ENCODE assay signal across 8 cellular contexts in the genomic region with DNA sequence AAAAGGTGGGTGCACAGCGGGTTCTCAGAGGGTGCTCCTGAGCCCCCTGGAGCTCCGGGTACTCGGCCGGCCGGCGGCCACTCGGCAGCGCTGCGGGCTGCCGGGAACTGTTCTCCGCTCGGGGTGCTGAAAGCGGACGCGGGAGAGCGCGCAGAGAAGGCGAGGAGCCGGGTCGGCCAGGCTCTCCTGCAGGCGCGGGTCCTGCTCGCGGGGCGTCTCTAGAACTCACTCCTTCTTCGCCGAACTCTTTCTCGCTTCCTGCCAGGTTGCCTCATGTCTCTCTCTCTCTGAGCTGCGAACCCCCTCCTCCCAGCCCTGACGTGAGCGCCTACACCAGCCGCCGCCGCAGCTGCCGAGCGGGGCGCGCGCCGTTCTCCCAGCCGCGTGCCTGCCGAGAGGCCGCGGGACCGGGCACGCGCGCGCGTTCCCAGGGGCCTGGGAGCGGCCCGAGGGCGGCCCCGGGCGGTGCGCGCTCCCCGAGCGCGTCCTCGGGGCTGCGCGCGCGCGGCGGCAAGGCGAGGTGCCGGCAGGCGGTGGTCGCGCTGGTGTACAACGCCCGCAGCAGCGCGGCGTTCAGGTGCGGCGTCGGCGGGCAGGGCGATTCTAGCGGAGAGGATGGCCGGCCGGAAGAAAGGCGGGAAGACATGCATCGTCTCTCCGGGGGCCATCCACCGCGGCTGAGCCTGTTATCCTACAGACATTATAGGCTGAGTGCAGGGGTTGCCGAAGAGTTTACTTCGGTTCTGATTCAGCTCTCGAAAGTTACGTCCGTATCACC. TPM values are rescaled to one million over a fixed set of nuclear protein-coding genes. Genes with fewer than 3 reads are reported as not detected.
DNase-seq lines count a peak whose midpoint lies in the region; ATAC-seq, FAIRE-seq and TF ChIP-seq lines count a peak whose summit lies in the region.

A gene with protein sequence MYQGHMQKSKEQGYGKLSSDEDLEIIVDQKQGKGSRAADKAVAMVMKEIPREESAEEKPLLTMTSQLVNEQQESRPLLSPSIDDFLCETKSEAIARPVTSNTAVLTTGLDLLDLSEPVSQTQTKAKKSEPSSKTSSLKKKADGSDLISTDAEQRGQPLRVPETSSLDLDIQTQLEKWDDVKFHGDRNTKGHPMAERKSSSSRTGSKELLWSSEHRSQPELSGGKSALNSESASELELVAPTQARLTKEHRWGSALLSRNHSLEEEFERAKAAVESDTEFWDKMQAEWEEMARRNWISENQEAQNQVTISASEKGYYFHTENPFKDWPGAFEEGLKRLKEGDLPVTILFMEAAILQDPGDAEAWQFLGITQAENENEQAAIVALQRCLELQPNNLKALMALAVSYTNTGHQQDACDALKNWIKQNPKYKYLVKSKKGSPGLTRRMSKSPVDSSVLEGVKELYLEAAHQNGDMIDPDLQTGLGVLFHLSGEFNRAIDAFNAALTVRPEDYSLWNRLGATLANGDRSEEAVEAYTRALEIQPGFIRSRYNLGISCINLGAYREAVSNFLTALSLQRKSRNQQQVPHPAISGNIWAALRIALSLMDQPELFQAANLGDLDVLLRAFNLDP (minus strand): TSS at position 260 of the 778 bp plus-strand sequence. CDS start 338 bp downstream, outside the sequence.

- TF ChIP-seq CTCF in A549 (IDR thresholded peaks at IDR 0.05) (no peak), ovary (IDR thresholded peaks at IDR 0.05) (no peak), Caco-2 (IDR thresholded peaks at IDR 0.05; ENCODE audit: insufficient read depth in 1 of 2, low read depth in 1 of 2, low read length in 1 of 2, severe bottlenecking in 1 of 2, unreplicated experiment in 1 of 2) (no peak)

- H3K4me1 Mint-ChIP-seq in Caco-2 (ENCODE audit: low read depth, unreplicated experiment): no peaks in the 10 kb centered on the region

- 60% methylated on average over 42 of the region's 96 CpGs for WGBS in A549 (ENCODE audit: missing lambda C conversion rate)
- WGBS in ovary, 3 donors: 1 to 2% (median 1%) methylated on average over 52 to 96 of the region's 96 CpGs

- no peak within 1 kb of the TSS for H3K4me3 Mint-ChIP-seq in Caco-2 (ENCODE audit: unreplicated experiment)

- no peak for TF ChIP-seq RAD21 in A549 (conservative IDR thresholded peaks at IDR 0.05 in 1 of 2, IDR thresholded peaks at IDR 0.05 in 1 of 2)

- H3K4me3 ChIP-seq in A549 (no peak within 1 kb of the TSS), ovary (peak within 1 kb of the TSS; percentile 30), Caco-2 (ENCODE audit: low read depth, low read length) (no peak within 1 kb of the TSS)

- BruUV-seq in Caco-2 (replicated peaks; lab: Mats Ljungman, UMichigan): no TSS peak

- no peaks in the 10 kb centered on the region for H3K27me3 ChIP-seq in ovary
- H3K27me3 ChIP-seq in Caco-2 (replicated peaks; ENCODE audit: control insufficient read depth, insufficient read depth, low read length): no peaks in the 10 kb centered on the region

- TF ChIP-seq POLR2A in A549 (IDR thresholded peaks at IDR 0.05; ENCODE audit: low read length) (no peak), ovary (IDR thresholded peaks at IDR 0.05) (no peak)

- intact Hi-C loops in ovary (cut with DNase I): no loop called here
- intact Hi-C loops in Caco-2 (cut with micrococcal nuclease; ENCODE audit: unreplicated experiment): no loop called here

- no peak for FAIRE-seq in A549 (lab: Jason Lieb, UNC)

- H3K36me3 ChIP-seq in ovary (no peaks in the 10 kb centered on the region), Caco-2 (ENCODE audit: control insufficient read depth, insufficient read depth, low read length) (no peaks in the 10 kb centered on the region)

- no peak within 1 kb of the TSS for H3K4me2 ChIP-seq in A549

- CTCF ChIA-PET in A549 (lab: Yijun Ruan, JAX) (no interaction called here), Caco-2 (lab: Charles Lee) (no interaction called here)

- H3K27ac Mint-ChIP-seq in Caco-2 (ENCODE audit: unreplicated experiment): no peak within 1 kb of the TSS

- no peaks in the 10 kb centered on the region for H3K36me3 Mint-ChIP-seq in Caco-2 (ENCODE audit: insufficient read depth, unreplicated experiment)

- H3K9me3 ChIP-seq in A549: no peaks in the 10 kb centered on the region
- no peaks in the 10 kb centered on the region for H3K9me3 ChIP-seq in ovary
- no peaks in the 10 kb centered on the region for H3K9me3 ChIP-seq in Caco-2

- TF ChIP-seq EP300 in A549 (IDR thresholded peaks at IDR 0.05): no peak
- TF ChIP-seq EP300 in ovary (IDR thresholded peaks at IDR 0.05): no peak

- no peak for ATAC-seq in A549
- ATAC-seq in GM18517 (IDR thresholded peaks at IDR 0.05; ENCODE audit: unreplicated experiment): peak; percentile 70
- ATAC-seq in HG02943 (IDR thresholded peaks at IDR 0.05; ENCODE audit: low read depth, unreplicated experiment): peak; percentile 80

- peaks cover 6% of the 10 kb centered on the region for H3K27me3 Mint-ChIP-seq in Caco-2 (ENCODE audit: insufficient read depth, unreplicated experiment)

- POLR2A ChIA-PET in A549 (lab: Yijun Ruan, JAX) (no interaction called here), Caco-2 (lab: Charles Lee) (no interaction called here)

- H3K27ac ChIP-seq in A549: no peak within 1 kb of the TSS
- H3K27ac ChIP-seq in ovary: no peak within 1 kb of the TSS

- H3K4me1 ChIP-seq in A549: no peaks in the 10 kb centered on the region
- peaks cover 2% of the 10 kb centered on the region for H3K4me1 ChIP-seq in ovary (ENCODE audit: insufficient read depth)
- no peaks in the 10 kb centered on the region for H3K4me1 ChIP-seq in Caco-2

- DNase-seq in A549 (ENCODE audit: low read depth in 1 of 2, low spot score in 1 of 2): no peak
- peak; percentile 26 for DNase-seq in NCI-H187 treated with DMSO at 0.1 percent for 48 hours (lab: John Stamatoyannopoulos, UW)
- peak; percentile 75 for DNase-seq in activated CD8-positive, alpha-beta memory T cell treated with anti-CD3 and anti-CD28 coated beads, Interleukin-2, amount 50 U/mL, for 48 hours
- DNase-seq in germinal center (ENCODE audit: low spot score): peak; percentile 16
- peak; percentile 43 to 82 (median 71) for DNase-seq in ovary
- no peak for DNase-seq in Caco-2

- no peaks in the 10 kb centered on the region for H3K9me3 Mint-ChIP-seq in Caco-2 (ENCODE audit: unreplicated experiment)

TF ChIP-seq in A549, 52 proteins besides CTCF, POLR2A, EP300 and RAD21:
- TF ChIP-seq, protein P1, sequence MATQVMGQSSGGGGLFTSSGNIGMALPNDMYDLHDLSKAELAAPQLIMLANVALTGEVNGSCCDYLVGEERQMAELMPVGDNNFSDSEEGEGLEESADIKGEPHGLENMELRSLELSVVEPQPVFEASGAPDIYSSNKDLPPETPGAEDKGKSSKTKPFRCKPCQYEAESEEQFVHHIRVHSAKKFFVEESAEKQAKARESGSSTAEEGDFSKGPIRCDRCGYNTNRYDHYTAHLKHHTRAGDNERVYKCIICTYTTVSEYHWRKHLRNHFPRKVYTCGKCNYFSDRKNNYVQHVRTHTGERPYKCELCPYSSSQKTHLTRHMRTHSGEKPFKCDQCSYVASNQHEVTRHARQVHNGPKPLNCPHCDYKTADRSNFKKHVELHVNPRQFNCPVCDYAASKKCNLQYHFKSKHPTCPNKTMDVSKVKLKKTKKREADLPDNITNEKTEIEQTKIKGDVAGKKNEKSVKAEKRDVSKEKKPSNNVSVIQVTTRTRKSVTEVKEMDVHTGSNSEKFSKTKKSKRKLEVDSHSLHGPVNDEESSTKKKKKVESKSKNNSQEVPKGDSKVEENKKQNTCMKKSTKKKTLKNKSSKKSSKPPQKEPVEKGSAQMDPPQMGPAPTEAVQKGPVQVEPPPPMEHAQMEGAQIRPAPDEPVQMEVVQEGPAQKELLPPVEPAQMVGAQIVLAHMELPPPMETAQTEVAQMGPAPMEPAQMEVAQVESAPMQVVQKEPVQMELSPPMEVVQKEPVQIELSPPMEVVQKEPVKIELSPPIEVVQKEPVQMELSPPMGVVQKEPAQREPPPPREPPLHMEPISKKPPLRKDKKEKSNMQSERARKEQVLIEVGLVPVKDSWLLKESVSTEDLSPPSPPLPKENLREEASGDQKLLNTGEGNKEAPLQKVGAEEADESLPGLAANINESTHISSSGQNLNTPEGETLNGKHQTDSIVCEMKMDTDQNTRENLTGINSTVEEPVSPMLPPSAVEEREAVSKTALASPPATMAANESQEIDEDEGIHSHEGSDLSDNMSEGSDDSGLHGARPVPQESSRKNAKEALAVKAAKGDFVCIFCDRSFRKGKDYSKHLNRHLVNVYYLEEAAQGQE (IDR thresholded peaks at IDR 0.05): peak; percentile 41; the same call in 1 of the 2 replicates
- TF ChIP-seq, protein P2, sequence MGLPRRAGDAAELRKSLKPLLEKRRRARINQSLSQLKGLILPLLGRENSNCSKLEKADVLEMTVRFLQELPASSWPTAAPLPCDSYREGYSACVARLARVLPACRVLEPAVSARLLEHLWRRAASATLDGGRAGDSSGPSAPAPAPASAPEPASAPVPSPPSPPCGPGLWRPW (IDR thresholded peaks at IDR 0.05): no peak
- TF ChIP-seq HOXB5 (CRISPR knock-in tag; IDR thresholded peaks at IDR 0.05) (no peak), TP53 (CRISPR knock-in tag; IDR thresholded peaks at IDR 0.05) (no peak), KDM1A (IDR thresholded peaks at IDR 0.05; ENCODE audit: low read depth) (no peak), FOXS1 (CRISPR knock-in tag; IDR thresholded peaks at IDR 0.05) (no peak), HOXB13 (CRISPR knock-in tag; IDR thresholded peaks at IDR 0.05; ENCODE audit: low read depth) (no peak), CHD2 (IDR thresholded peaks at IDR 0.05; ENCODE audit: low read length, partially characterized antibody) (no peak)

RNA-seq across cellular contexts. Expression of the gene that starts here (rescaled TPM):
- 0.04 and 0.08 TPM in 2 replicates for polyA plus RNA-seq in A549 (2011; rRNA removed)
- under 0.01 TPM in 1 of 2 replicates, not detected in the other for polyA plus RNA-seq in A549 (2012; cell fraction: cytosol; rRNA removed)
- not detected in 2 replicates for polyA plus RNA-seq in A549 (2012; cell fraction: nucleus; rRNA removed)
- 0.06 TPM in 1 of 3 replicates, not detected in the others for polyA plus RNA-seq in A549 (2017; fragmentation: RNase III; extraction: RNeasy Plus Mini Kit Qiagen cat#74134 plus additional on column Dnase treatment)
- not detected in 2 replicates for polyA minus RNA-seq in A549 (2011; rRNA and poly(A)+ RNA removed)
- total RNA-seq in ovary: 1 to 10 TPM in 5 of 7 donors, under 1 TPM in 2; 0.30 to 8.6 (median 1.1) TPM
- polyA plus RNA-seq in ovary: under 1 TPM; 0.59 to 0.70 TPM
- total RNA-seq in Caco-2 (2022): not detected in 2 replicates

Comparison
In these comparisons a context has a peak if more than half of its experiments do, and no peak if none do; other contexts are left out.
1. ATAC-seq: peak in GM18517 (single experiment) and HG02943 (single experiment); none in A549 (0 of 2).
2. DNase-seq: peak in NCI-H187 treated with DMSO at 0.1 percent for 48 hours (single experiment), activated CD8-positive, alpha-beta memory T cell treated with anti-CD3 and anti-CD28 coated beads, Interleukin-2, amount 50 U/mL, for 48 hours (single experiment), germinal center (single experiment) and ovary (5 of 5); none in A549 (0 of 2) and Caco-2 (0 of 2).